Comparison of ENCODE assay signal across 8 cellular contexts in genomic region chr1:234608720-234609527, GRCh38. TPM values are rescaled to one million over a fixed set of nuclear protein-coding genes. Genes with fewer than 3 reads are reported as not detected.
A peak's percentile ranks its signal among the peaks of the same experiment; 100 is the strongest.
DNase-seq lines count a peak whose midpoint lies in the region; TF ChIP-seq lines count a peak whose summit lies in the region.

No MANE protein-coding gene starts in this region.

- TF ChIP-seq RAD21 in liver (IDR thresholded peaks at IDR 0.05), result no peak

- H3K4me3 ChIP-seq in AG10803 (ENCODE audit: low read length) (peak overlapping the region; percentile 63), WERI-Rb-1 (ENCODE audit: low read depth, low read length) (peak overlapping the region; percentile 68), liver (ENCODE audit: low read depth in 1 of 3, low read length in 3 of 3) (peak overlapping the region; percentile 75 to 98 (median 94))

- under 1% methylated on average over 120 of the region's 122 CpGs for WGBS in liver

- peak; percentile 48 for DNase-seq in AG10803 (ENCODE audit: low read depth)
- DNase-seq in HEK293T (ENCODE audit: extremely low spot score), result no peak
- no peak for DNase-seq in WERI-Rb-1
- peak in 28 of 61 donors; percentile 16 to 65 (median 36) for DNase-seq in caudate nucleus (lab: John Stamatoyannopoulos, UW)
- peak in 2 of 3 experiments; percentile 29 to 65 for DNase-seq in stimulated activated CD4-positive, alpha-beta T cell treated with anti-CD3 and anti-CD28 coated beads, TNF-alpha, amount 100 ng/mL, for 24 hours (ENCODE audit: low read depth in 3 of 3)
- DNase-seq in MV-4-11 (lab: John Stamatoyannopoulos, UW), result no peak
- no peak for DNase-seq in NCI-H446 treated with DMSO at 0.1 percent for 48 hours (lab: John Stamatoyannopoulos, UW)

- CTCF ChIA-PET in HEK293T (lab: Yijun Ruan, JAX), result interaction anchor here (0.6 to 1.2 kb wide), 3 partner anchors 11 to 115 kb away, joined by 4 read pairs; no protein-coding TSS in a partner anchor

- no peak for TF ChIP-seq CTCF in AG10803 (conservative IDR thresholded peaks at IDR 0.05; ENCODE audit: low read length)
- no peak for TF ChIP-seq CTCF in WERI-Rb-1 (IDR thresholded peaks at IDR 0.05; ENCODE audit: low read depth, low read length)
- no peak for TF ChIP-seq CTCF in liver (IDR thresholded peaks at IDR 0.05; ENCODE audit: low read depth, low read length, missing input control)

- H3K9ac ChIP-seq in liver (ENCODE audit: low read depth in 1 of 2, low read length in 2 of 2), result peak overlapping the region; percentile 99 to 100

- H3K36me3 ChIP-seq in WERI-Rb-1 (peaks cover 51% of the 10 kb centered on the region), liver (ENCODE audit: control insufficient read depth in 4 of 4, insufficient read depth in 3 of 4, low read depth in 1 of 4, low read length in 3 of 4) (peaks cover 0 to 11% (median under 1%) of the 10 kb centered on the region in 4 donors)

- H3K27me3 ChIP-seq in WERI-Rb-1 (ENCODE audit: insufficient read depth, low read depth, severe bottlenecking), result no peaks in the 10 kb centered on the region
- no peaks in the 10 kb centered on the region for H3K27me3 ChIP-seq in liver (ENCODE audit: control insufficient read depth in 4 of 4, insufficient read depth in 4 of 4, low read length in 3 of 4)

- no peaks in the 10 kb centered on the region for H3K9me3 ChIP-seq in WERI-Rb-1 (ENCODE audit: severe bottlenecking)
- H3K9me3 ChIP-seq in liver (ENCODE audit: control insufficient read depth in 4 of 4, low read length in 3 of 4), result no peaks in the 10 kb centered on the region

- H3K27ac ChIP-seq in WERI-Rb-1, result peak overlapping the region; percentile 96
- H3K27ac ChIP-seq in caudate nucleus (ENCODE audit: low read depth, low read length), result peak overlapping the region; percentile 99
- peak overlapping the region; percentile 97 to 100 for H3K27ac ChIP-seq in liver (ENCODE audit: low read depth in 1 of 2, low read length in 2 of 2)

- peaks cover 8 to 42% (median 18%) of the 10 kb centered on the region in 4 donors for H3K4me1 ChIP-seq in liver (ENCODE audit: control insufficient read depth in 4 of 4, insufficient read depth in 4 of 4, low read length in 3 of 4)

- POLR2A ChIA-PET in HEK293T (lab: Yijun Ruan, JAX), result interaction anchor here (0.8 to 7.0 kb wide), 12 partner anchors 9 to 364 kb away, joined by 3 to 154 read pairs (median 7); no protein-coding TSS in a partner anchor

TF ChIP-seq in HEK293T, 16 proteins besides CTCF, POLR2A, EP300 and RAD21:
- TF ChIP-seq LEF1 (IDR thresholded peaks at IDR 0.05; ENCODE audit: borderline replicate concordance) (peak; percentile 67; the same call in 1 of the 2 replicates), TARDBP (IDR thresholded peaks at IDR 0.05) (no peak), FOXM1 (IDR thresholded peaks at IDR 0.05; ENCODE audit: borderline replicate concordance) (0 out of 2 replicates have a peak, but pooled peaks have one; percentile 4)

TF ChIP-seq in liver, 16 proteins besides CTCF, POLR2A, EP300 and RAD21:
- TF ChIP-seq RXRA (IDR thresholded peaks at IDR 0.05) (no peak), ZBTB33 (IDR thresholded peaks at IDR 0.05) (no peak), SP1 (IDR thresholded peaks at IDR 0.05) (no peak), EGR1 (IDR thresholded peaks at IDR 0.05; ENCODE audit: low read depth in 2 of 2) (no peak), TAF1 (conservative IDR thresholded peaks at IDR 0.05) (no peak), ATF3 (IDR thresholded peaks at IDR 0.05) (no peak), FOXA1 (IDR thresholded peaks at IDR 0.05) (no peak), GABPA (IDR thresholded peaks at IDR 0.05 in 1 of 2, conservative IDR thresholded peaks at IDR 0.05 in 1 of 2) (no peak), JUND (IDR thresholded peaks at IDR 0.05) (no peak), HNF4G (IDR thresholded peaks at IDR 0.05) (no peak), REST (IDR thresholded peaks at IDR 0.05) (no peak), YY1 (IDR thresholded peaks at IDR 0.05) (no peak), HNF4A (conservative IDR thresholded peaks at IDR 0.05) (no peak), NR2F2 (IDR thresholded peaks at IDR 0.05) (no peak), MAX (IDR thresholded peaks at IDR 0.05) (no peak), FOXA2 (IDR thresholded peaks at IDR 0.05) (no peak)

RNA-seq across cellular contexts. Expression of gene IRF2BP2, which starts 1.1 kb away (rescaled TPM):
- 10 to 100 TPM; 31.5 to 48.2 TPM for total RNA-seq in liver
- polyA plus RNA-seq in liver, result 10 to 100 TPM; 22.2 to 39.3 TPM

Comparison
In these comparisons a context has a peak if more than half of its experiments do, and no peak if none do; other contexts are left out.
1. DNase-seq: peak in AG10803 (single experiment) and stimulated activated CD4-positive, alpha-beta T cell treated with anti-CD3 and anti-CD28 coated beads, TNF-alpha, amount 100 ng/mL, for 24 hours (2 of 3); none in HEK293T (single experiment), WERI-Rb-1 (single experiment), MV-4-11 (single experiment) and NCI-H446 treated with DMSO at 0.1 percent for 48 hours (single experiment).
2. Peak in every context shown above with its lines, with median percentiles within 50 percentile points of each other: H3K4me3 ChIP-seq and H3K27ac ChIP-seq.